13 cellular contexts compared by ENCODE assay signal in the genomic region with DNA sequence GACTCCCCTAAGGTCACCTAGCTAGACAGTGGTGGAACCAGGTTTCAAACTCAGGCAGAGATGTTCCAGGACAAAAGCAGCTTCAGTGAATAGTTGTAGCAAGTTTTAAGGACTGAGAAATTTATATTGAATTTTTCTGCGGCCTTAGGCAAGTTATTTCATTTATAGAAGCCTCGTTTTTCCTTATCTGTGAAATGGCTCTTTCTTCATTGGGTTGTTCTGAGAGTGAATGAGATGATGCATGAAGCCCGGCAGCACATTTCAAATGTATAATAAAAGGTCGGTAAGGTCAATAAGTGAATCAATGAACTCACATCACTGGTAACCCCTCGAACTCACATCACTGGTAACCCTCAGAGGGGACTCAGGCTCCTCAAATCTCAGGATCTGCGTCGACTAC. TPM values are rescaled to one million over a fixed set of nuclear protein-coding genes. Genes with fewer than 3 reads are reported as not detected.
DNase-seq lines count a peak whose midpoint lies in the region; ATAC-seq and TF ChIP-seq lines count a peak whose summit lies in the region.
"Had no signal": no experiment of that assay in that cellular context is flagged by ENCODE, and none has a peak within 500 bp of the region (broad histone marks: within the 10 kb centered on the region; RNA-seq: fewer than 3 reads in every experiment).

No MANE protein-coding gene starts in this region.

- peaks cover 55% of the 10 kb centered on the region for H3K27me3 Mint-ChIP-seq in activated T-cell treated with anti-CD3 and anti-CD28 coated beads, Interleukin-2, amount 50 U/mL, for 72 hours (ENCODE audit: low read depth)
- peaks cover 28% of the 10 kb centered on the region for H3K27me3 Mint-ChIP-seq in activated B cell treated with CpG ODN at 0.5 μM for 24 hours

- H3K27ac ChIP-seq in muscle layer of duodenum (ENCODE audit: low read length): peak overlapping the region; percentile 27
- peak overlapping the region; percentile 34 to 62 for H3K27ac ChIP-seq in thoracic aorta
- no peak overlapping the region for H3K27ac ChIP-seq in RWPE1
- H3K27ac ChIP-seq: PC-9 had no signal

- intact Hi-C loops in activated B cell treated with CpG ODN at 0.5 μM for 24 hours (cut with micrococcal nuclease): loop anchor here (5.0 kb wide), 3 partner anchors 70 to 525 kb away; a partner anchor contains a TSS

- H3K27me3 ChIP-seq in muscle layer of duodenum (ENCODE audit: low read depth, low read length) (no peaks in the 10 kb centered on the region), thoracic aorta (replicated peaks; ENCODE audit: insufficient read depth) (no peaks in the 10 kb centered on the region)
- H3K27me3 ChIP-seq: heart left ventricle had no signal

- POLR2A ChIA-PET in activated B cell treated with CpG ODN at 0.5 μM for 24 hours (lab: Charles Lee): interaction anchor here (0.7 kb wide), 1 partner anchor 314 kb away, joined by 6 read pairs; no protein-coding TSS in a partner anchor
- POLR2A ChIA-PET in RWPE1 (lab: Yijun Ruan, JAX; ENCODE audit: low non-redundant PET): no interaction called here

- TF ChIP-seq CTCF in activated B cell treated with CpG ODN at 0.5 μM for 24 hours (IDR thresholded peaks at IDR 0.05): no peak
- no peak for TF ChIP-seq CTCF in thoracic aorta (IDR thresholded peaks at IDR 0.05)
- no peak for TF ChIP-seq CTCF in RWPE1 (conservative IDR thresholded peaks at IDR 0.05; ENCODE audit: low read depth)

- H3K4me1 Mint-ChIP-seq in activated T-cell treated with anti-CD3 and anti-CD28 coated beads, Interleukin-2, amount 50 U/mL, for 72 hours (ENCODE audit: low read depth): peaks cover 25% of the 10 kb centered on the region
- H3K4me1 Mint-ChIP-seq in activated B cell treated with CpG ODN at 0.5 μM for 24 hours: peaks cover 34% of the 10 kb centered on the region

- H3K36me3 ChIP-seq in muscle layer of duodenum (ENCODE audit: control insufficient read depth in 1 of 2, insufficient read depth in 2 of 2, low read length in 2 of 2) (no peaks in the 10 kb centered on the region), thoracic aorta (no peaks in the 10 kb centered on the region)
- H3K36me3 ChIP-seq: heart left ventricle had no signal

- peak overlapping the region; percentile 76 to 79 for H3K4me3 Mint-ChIP-seq in activated T-cell treated with anti-CD3 and anti-CD28 coated beads, Interleukin-2, amount 50 U/mL, for 72 hours
- H3K4me3 Mint-ChIP-seq in activated B cell treated with CpG ODN at 0.5 μM for 24 hours: peak overlapping the region; percentile 73

- CTCF ChIA-PET in activated B cell treated with CpG ODN at 0.5 μM for 24 hours (lab: Charles Lee): interaction anchor here (1.1 kb wide), 1 partner anchor 29 kb away, joined by 3 read pairs; no protein-coding TSS in a partner anchor
- CTCF ChIA-PET in RWPE1 (lab: Yijun Ruan, JAX): interaction anchor here (0.8 kb wide), 1 partner anchor 39 kb away, joined by 3 read pairs; no protein-coding TSS in a partner anchor

- no peak for DNase-seq in activated T-cell treated with anti-CD3 and anti-CD28 coated beads, Interleukin-2, amount 50 U/mL, for 72 hours
- DNase-seq in activated T-cell treated with anti-CD3 and anti-CD28 coated beads, Interleukin-2, amount 50 U/mL, for 1 hour: no peak
- DNase-seq in activated B cell treated with CpG ODN at 0.5 μM for 24 hours (no peak), thoracic aorta (ENCODE audit: low spot score) (no peak), NCI-H1930 (lab: John Stamatoyannopoulos, UW) (no peak), NCI-H69 (lab: John Stamatoyannopoulos, UW) (no peak), RWPE1 (ENCODE audit: low spot score) (no peak)
- DNase-seq: effector memory CD4-positive, alpha-beta T cell; mesendoderm; NCI-H2029 treated with DMSO at 0.1 percent for 48 hours; PC-9 had no signal

- no peaks in the 10 kb centered on the region for H3K9me3 ChIP-seq in muscle layer of duodenum (ENCODE audit: control insufficient read depth in 1 of 2, low read length in 2 of 2)
- H3K9me3 ChIP-seq in thoracic aorta: no peaks in the 10 kb centered on the region
- H3K9me3 ChIP-seq: heart left ventricle had no signal

- H3K9me3 Mint-ChIP-seq in activated T-cell treated with anti-CD3 and anti-CD28 coated beads, Interleukin-2, amount 50 U/mL, for 72 hours: no peaks in the 10 kb centered on the region
- H3K9me3 Mint-ChIP-seq in activated B cell treated with CpG ODN at 0.5 μM for 24 hours: no peaks in the 10 kb centered on the region

- no peak for ATAC-seq in activated T-cell treated with anti-CD3 and anti-CD28 coated beads, Interleukin-2, amount 50 U/mL, for 72 hours (replicated peaks in 1 of 2)
- ATAC-seq in activated B cell treated with CpG ODN at 0.5 μM for 24 hours (ENCODE audit: low read depth) (no peak), thoracic aorta (ENCODE audit: insufficient number of reproducible peaks, low FRiP score, low read depth) (no peak)
- ATAC-seq: heart left ventricle had no signal

- peak overlapping the region; percentile 39 to 53 for H3K4me3 ChIP-seq in muscle layer of duodenum (ENCODE audit: low read depth in 1 of 2, low read length in 2 of 2)
- H3K4me3 ChIP-seq in thoracic aorta: no peak overlapping the region
- H3K4me3 ChIP-seq: PC-9 had no signal

- peaks cover 12 to 20% of the 10 kb centered on the region in 2 donors for H3K4me1 ChIP-seq in muscle layer of duodenum (ENCODE audit: control insufficient read depth in 1 of 2, insufficient read depth in 2 of 2, low read length in 2 of 2)
- peaks cover 20 to 48% of the 10 kb centered on the region in 2 donors for H3K4me1 ChIP-seq in thoracic aorta (ENCODE audit: control insufficient read depth in 1 of 2, low read depth in 2 of 2)

- H3K27ac Mint-ChIP-seq in activated T-cell treated with anti-CD3 and anti-CD28 coated beads, Interleukin-2, amount 50 U/mL, for 72 hours: no peak overlapping the region
- no peak overlapping the region for H3K27ac Mint-ChIP-seq in activated B cell treated with CpG ODN at 0.5 μM for 24 hours

- H3K36me3 Mint-ChIP-seq in activated T-cell treated with anti-CD3 and anti-CD28 coated beads, Interleukin-2, amount 50 U/mL, for 72 hours (ENCODE audit: insufficient read depth in 2 of 2): no peaks in the 10 kb centered on the region
- H3K36me3 Mint-ChIP-seq in activated B cell treated with CpG ODN at 0.5 μM for 24 hours (ENCODE audit: low read depth): no peaks in the 10 kb centered on the region

RNA-seq across cellular contexts. Expression of a gene that starts 1.1 kb away (rescaled TPM):
- total RNA-seq in activated T-cell treated with anti-CD3 and anti-CD28 coated beads, Interleukin-2, amount 50 U/mL, for 72 hours: not detected
- total RNA-seq in activated B cell treated with CpG ODN at 0.5 μM for 24 hours (0.47 and 0.98 TPM in 2 replicates), thoracic aorta (10 to 100 TPM; 17.0 to 62.1 TPM)
